ENCODE assay signal across 8 cellular contexts in genomic region chr1:9198538-9199361, GRCh38. TPM values are rescaled to one million over a fixed set of nuclear protein-coding genes. Genes with fewer than 3 reads are reported as not detected.
DNase-seq lines count a peak whose midpoint lies in the region; ATAC-seq and TF ChIP-seq lines count a peak whose summit lies in the region.

No MANE protein-coding gene starts in this region.

- no peak for DNase-seq in Right ventricle myocardium inferior (ENCODE audit: missing footprints)
- DNase-seq in cardiac septum (ENCODE audit: low spot score) = no peak
- peak; percentile 50 for DNase-seq in astrocyte of the spinal cord (ENCODE audit: low read depth, low spot score)
- DNase-seq in left colon = no peak
- no peak for DNase-seq in type B pancreatic cell (ENCODE audit: extremely low spot score, unreplicated experiment)
- no peak for DNase-seq in activated naive CD4-positive, alpha-beta T cell treated with Interleukin-2 at 50 U/mL for 16 hours

- no peak overlapping the region for H3K27ac Mint-ChIP-seq in type B pancreatic cell

- H3K4me3 Mint-ChIP-seq in type B pancreatic cell = peak overlapping the region; percentile 78

- TF ChIP-seq CTCF in astrocyte of the spinal cord (IDR thresholded peaks at IDR 0.05; ENCODE audit: low read depth, low read length) = peak; percentile 24
- TF ChIP-seq CTCF in type B pancreatic cell (conservative IDR thresholded peaks at IDR 0.05) = peak; percentile 60

- H3K36me3 Mint-ChIP-seq in type B pancreatic cell = no peaks in the 10 kb centered on the region

- no peaks in the 10 kb centered on the region for H3K9me3 Mint-ChIP-seq in type B pancreatic cell

- peaks cover 78% of the 10 kb centered on the region for H3K27me3 Mint-ChIP-seq in type B pancreatic cell

- peak; percentile 21 for ATAC-seq in Right ventricle myocardium inferior
- ATAC-seq in left colon = peak; percentile 28
- ATAC-seq in GM21786 (IDR thresholded peaks at IDR 0.05; ENCODE audit: unreplicated experiment) = no peak
- no peak for ATAC-seq in GM21360 (IDR thresholded peaks at IDR 0.05; ENCODE audit: unreplicated experiment)

- peak overlapping the region; percentile 25 for H3K4me3 ChIP-seq in astrocyte of the spinal cord (ENCODE audit: low read depth, low read length)

- intact Hi-C loops in Right ventricle myocardium inferior (cut with DNase I) (loop anchor here (10.0 kb wide), 1 partner anchor 194 kb away; no protein-coding TSS in a partner anchor), cardiac septum (cut with DNase I) (loop anchor here (10.0 kb wide), 1 partner anchor 284 kb away; no protein-coding TSS in a partner anchor), left colon (cut with DNase I, micrococcal nuclease) (no loop called here)

- H3K4me1 Mint-ChIP-seq in type B pancreatic cell (ENCODE audit: unreplicated experiment) = peaks cover 40% of the 10 kb centered on the region

- in situ Hi-C loops in astrocyte of the spinal cord (cut with HindIII; ENCODE audit: low sequenced_read_pairs) = no loop called here

RNA-seq across cellular contexts. Expression of gene H6PD, which starts 35.8 kb away (rescaled TPM):
- total RNA-seq in Right ventricle myocardium inferior (18.7 TPM), cardiac septum (28.9 TPM), left colon (10 to 100 TPM; 33.4 to 34.9 TPM), type B pancreatic cell (ENCODE audit: low replicate concordance) (18.7 and 26.1 TPM in 2 replicates)

Comparison
In these comparisons a context has a peak if more than half of its experiments do, and no peak if none do; other contexts are left out.
1. ATAC-seq: peak in Right ventricle myocardium inferior (single experiment) and left colon (single experiment); none in GM21786 (single experiment) and GM21360 (single experiment).
2. intact Hi-C loops: an anchor here in Right ventricle myocardium inferior (10.0 kb wide) and cardiac septum (10.0 kb wide); none called in left colon.